In genomic region chr10:32713560-32713959, GRCh38 we compare ENCODE assay signal across 20 cellular contexts.
DNase-seq lines count a peak whose midpoint lies in the region; ATAC-seq, FAIRE-seq and TF ChIP-seq lines count a peak whose summit lies in the region.
"Had no signal": no experiment of that assay in that cellular context is flagged by ENCODE, and none has a peak within 500 bp of the region (broad histone marks: within the 10 kb centered on the region; RNA-seq: fewer than 3 reads in every experiment).

No MANE protein-coding gene starts in this region.

- POLR2A ChIA-PET in T-cell (lab: Charles Lee), result no interaction called here

- no peak overlapping the region for H3K27ac ChIP-seq in keratinocyte (ENCODE audit: control insufficient read depth, insufficient read depth, low read length)
- H3K27ac ChIP-seq: epithelial cell of prostate, hepatocyte, KMS-11, thyroid gland had no signal

- no TSS peak for BruUV-seq in Calu3 (replicated peaks; lab: Mats Ljungman, UMichigan)

- FAIRE-seq in keratinocyte (lab: Jason Lieb, UNC), result no peak
- FAIRE-seq: colon, GM12878 had no signal

- peaks cover 11% of the 10 kb centered on the region for H3K9me3 Mint-ChIP-seq in Calu3 (ENCODE audit: low read depth, unreplicated experiment)
- H3K9me3 Mint-ChIP-seq in T-cell, result peaks cover 33 to 46% (median 38%) of the 10 kb centered on the region in 3 donors

- no peak overlapping the region for H3K4me3 ChIP-seq in keratinocyte (ENCODE audit: control insufficient read depth in 2 of 3, extremely low read depth in 1 of 3, insufficient read depth in 2 of 3, low read depth in 1 of 3, low read length in 3 of 3)
- H3K4me3 ChIP-seq: GM12878, hepatocyte, thyroid gland had no signal

- no peaks in the 10 kb centered on the region for H3K36me3 ChIP-seq in keratinocyte (ENCODE audit: control insufficient read depth in 2 of 2, extremely low read depth in 1 of 2, insufficient read depth in 2 of 2, low read length in 2 of 2)
- H3K36me3 ChIP-seq: thyroid gland had no signal

- H3K9me1 ChIP-seq in keratinocyte (ENCODE audit: control insufficient read depth, extremely low read depth, insufficient read depth, low read length), result no peaks in the 10 kb centered on the region

- TF ChIP-seq CTCF in keratinocyte (optimal IDR thresholded peaks at IDR 0.05 in 1 of 3, IDR thresholded peaks at IDR 0.05 in 1 of 3, conservative IDR thresholded peaks at IDR 0.05 in 1 of 3; ENCODE audit: extremely low read depth in 1 of 3, insufficient read depth in 2 of 3, low read length in 3 of 3) (peak; percentile 22 to 59 (median 31)), Calu3 (IDR thresholded peaks at IDR 0.05; ENCODE audit: unreplicated experiment) (no peak)

- dilution Hi-C loops in keratinocyte (cut with MboI; ENCODE audit: extremely low pct_ligation_motif_present, low sequenced_read_pairs), result no loop called here

- H3K4me3 Mint-ChIP-seq in Calu3 (ENCODE audit: low read depth, unreplicated experiment), result no peak overlapping the region
- H3K4me3 Mint-ChIP-seq in T-cell, result no peak overlapping the region

- H3K27ac Mint-ChIP-seq in Calu3 (ENCODE audit: unreplicated experiment) (no peak overlapping the region), T-cell (no peak overlapping the region)

- H3K4me1 Mint-ChIP-seq in Calu3 (ENCODE audit: low read depth, unreplicated experiment) (no peaks in the 10 kb centered on the region), T-cell (no peaks in the 10 kb centered on the region)

- no peak for ATAC-seq in HG02763 (IDR thresholded peaks at IDR 0.05; ENCODE audit: unreplicated experiment)
- ATAC-seq in T-cell (replicated peaks in 1 of 4), result no peak
- ATAC-seq: GM12878 had no signal

- CTCF ChIA-PET in Calu3 (lab: Charles Lee) (no interaction called here), T-cell (lab: Charles Lee) (no interaction called here)

- H3K27me3 Mint-ChIP-seq in Calu3 (ENCODE audit: unreplicated experiment) (no peaks in the 10 kb centered on the region), T-cell (no peaks in the 10 kb centered on the region)

- no peak overlapping the region for H3K9ac ChIP-seq in keratinocyte (ENCODE audit: control insufficient read depth, extremely low read depth, insufficient read depth, low read length)
- H3K9ac ChIP-seq: KMS-11 had no signal

- no peak for TF ChIP-seq EP300 in Ishikawa (IDR thresholded peaks at IDR 0.05; ENCODE audit: borderline replicate concordance)

- H3K4me1 ChIP-seq in keratinocyte (ENCODE audit: control insufficient read depth, extremely low read depth, insufficient read depth, low read length), result no peaks in the 10 kb centered on the region
- H3K4me1 ChIP-seq: thyroid gland had no signal

- no peak overlapping the region for H2AFZ ChIP-seq in keratinocyte (ENCODE audit: control insufficient read depth, low read length)
- H2AFZ ChIP-seq: hepatocyte had no signal

- no peaks in the 10 kb centered on the region for H4K20me1 ChIP-seq in keratinocyte (ENCODE audit: control insufficient read depth, extremely low read depth, insufficient read depth, low read length)

- H3K27me3 ChIP-seq in keratinocyte (ENCODE audit: control insufficient read depth, extremely low read depth, insufficient read depth, low read length), result no peaks in the 10 kb centered on the region
- H3K27me3 ChIP-seq: hepatocyte, thyroid gland had no signal

- H3K4me2 ChIP-seq in keratinocyte (ENCODE audit: control insufficient read depth, extremely low read depth, insufficient read depth, low read depth, low read length), result no peak overlapping the region
- H3K4me2 ChIP-seq: hepatocyte, KMS-11 had no signal

- intact Hi-C loops in Calu3 (cut with micrococcal nuclease; ENCODE audit: unreplicated experiment), result no loop called here

- no peaks in the 10 kb centered on the region for H3K79me2 ChIP-seq in keratinocyte (ENCODE audit: control insufficient read depth, insufficient read depth, low read length)
- H3K79me2 ChIP-seq: hepatocyte had no signal

- H3K36me3 Mint-ChIP-seq in Calu3 (ENCODE audit: insufficient read depth, unreplicated experiment), result no peaks in the 10 kb centered on the region
- peaks cover 41% of the 10 kb centered on the region for H3K36me3 Mint-ChIP-seq in T-cell

- TF ChIP-seq RAD21 in Ishikawa (IDR thresholded peaks at IDR 0.05; ENCODE audit: low read depth), result peak; percentile 26; the same call in 1 of the 2 replicates

- H3K9me3 ChIP-seq in keratinocyte (ENCODE audit: control insufficient read depth, low read depth, low read length), result no peaks in the 10 kb centered on the region
- H3K9me3 ChIP-seq: thyroid gland had no signal

- DNase-seq in EL, result peak; percentile 11
- peak; percentile 1 for DNase-seq in amniotic epithelial cell (ENCODE audit: low read depth)
- no peak for DNase-seq in keratinocyte (ENCODE audit: low read depth, low spot score)
- no peak for DNase-seq in mesenteric fat pad (ENCODE audit: low spot score)
- DNase-seq in Calu3, result no peak
- DNase-seq in T-cell, result no peak
- DNase-seq: activated CD4-positive, CD25-positive, alpha-beta regulatory T cell; activated effector memory CD4-positive, alpha-beta T cell treated with anti-CD3 and anti-CD28 coated beads, Interleukin-2, amount 50 U/mL, for 16 hours; aorta; NCI-H1694 treated with DMSO at 0.1 percent for 48 hours; NCI-H510A treated with DMSO at 0.1 percent for 48 hours; RPMI8226; thyroid gland had no signal

TF ChIP-seq in Ishikawa, 13 proteins besides CTCF, POLR2A, EP300 and RAD21:
- TF ChIP-seq ZBTB7A (IDR thresholded peaks at IDR 0.05; ENCODE audit: low read depth) (no peak), EGR1 (IDR thresholded peaks at IDR 0.05) (no peak), USF1 (IDR thresholded peaks at IDR 0.05) (no peak), CEBPB (IDR thresholded peaks at IDR 0.05) (no peak), FOXM1 (IDR thresholded peaks at IDR 0.05; ENCODE audit: borderline replicate concordance, low read depth) (no peak), NFIC (IDR thresholded peaks at IDR 0.05) (no peak), YY1 (IDR thresholded peaks at IDR 0.05; ENCODE audit: low read depth) (no peak), CREB1 (IDR thresholded peaks at IDR 0.05; ENCODE audit: low read depth) (no peak)

Comparison
In these comparisons a context has a peak if more than half of its experiments do, and no peak if none do; other contexts are left out.
1. DNase-seq: peak in EL (single experiment) and amniotic epithelial cell (single experiment); none in keratinocyte (single experiment), mesenteric fat pad (single experiment), Calu3 (single experiment) and T-cell (0 of 34).